Comparison of ENCODE assay signal across 17 cellular contexts in the genomic region with DNA sequence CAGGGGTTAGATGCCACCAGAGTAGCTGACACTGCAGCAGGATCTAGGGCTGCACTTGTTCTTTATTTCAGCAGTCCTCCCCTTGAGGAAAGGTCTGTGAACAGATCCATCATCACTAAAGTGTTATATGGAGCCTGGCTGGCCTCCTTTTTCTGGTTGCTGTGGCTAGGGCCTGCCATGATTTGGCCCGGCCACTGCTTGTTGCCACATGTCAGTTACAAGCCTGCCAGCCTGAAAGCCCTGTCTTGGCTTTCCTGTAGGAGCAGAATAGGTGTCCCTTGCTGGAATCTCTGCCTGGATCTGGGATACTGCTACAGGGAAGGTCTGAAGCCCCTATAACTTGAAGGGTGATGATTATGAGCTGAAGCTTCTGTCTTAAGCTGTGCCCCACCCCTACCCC.
DNase-seq lines count a peak whose midpoint lies in the region; ATAC-seq, FAIRE-seq and TF ChIP-seq lines count a peak whose summit lies in the region.
"Had no signal": no experiment of that assay in that cellular context is flagged by ENCODE, and none has a peak within 500 bp of the region (broad histone marks: within the 10 kb centered on the region; RNA-seq: fewer than 3 reads in every experiment).

No MANE protein-coding gene starts in this region.

- H3K9me3 Mint-ChIP-seq in MCF 10A (ENCODE audit: unreplicated experiment): no peaks in the 10 kb centered on the region
- no peaks in the 10 kb centered on the region for H3K9me3 Mint-ChIP-seq in type B pancreatic cell
- H3K9me3 Mint-ChIP-seq: CD8-positive, alpha-beta T cell had no signal

- H3K4me3 Mint-ChIP-seq in MCF 10A (ENCODE audit: unreplicated experiment) (no peak overlapping the region), type B pancreatic cell (no peak overlapping the region)
- H3K4me3 Mint-ChIP-seq: CD8-positive, alpha-beta T cell had no signal

- peak overlapping the region; percentile 2 to 91 for H3K27ac ChIP-seq in breast epithelium
- H3K27ac ChIP-seq in cingulate gyrus (ENCODE audit: low read depth, low read length): peak overlapping the region; percentile 63
- H3K27ac ChIP-seq in psoas muscle: peak overlapping the region; percentile 51
- H3K27ac ChIP-seq in stomach: no peak overlapping the region

- peak in 3 of 4 donors; percentile 27 to 52 (median 51) for ATAC-seq in psoas muscle
- ATAC-seq: CD8-positive, alpha-beta T cell had no signal

- H3K27ac Mint-ChIP-seq in MCF 10A (ENCODE audit: low read depth, unreplicated experiment) (no peak overlapping the region), type B pancreatic cell (peak overlapping the region; percentile 4)
- H3K27ac Mint-ChIP-seq: CD8-positive, alpha-beta T cell had no signal

- H3K4me1 ChIP-seq in breast epithelium (peaks cover 0 to 11% of the 10 kb centered on the region in 2 donors), psoas muscle (peaks cover 30% of the 10 kb centered on the region), stomach (peaks cover 0 to 17% (median 8%) of the 10 kb centered on the region in 4 donors)
- H3K4me1 ChIP-seq: BE2C, HAP-1 had no signal

- H3K27me3 Mint-ChIP-seq in MCF 10A (ENCODE audit: insufficient read depth, unreplicated experiment): no peaks in the 10 kb centered on the region
- peaks cover 5% of the 10 kb centered on the region for H3K27me3 Mint-ChIP-seq in type B pancreatic cell

- TF ChIP-seq EP300 in stomach (IDR thresholded peaks at IDR 0.05): no peak

- H3K36me3 Mint-ChIP-seq in MCF 10A (ENCODE audit: insufficient read depth, unreplicated experiment): no peaks in the 10 kb centered on the region
- no peaks in the 10 kb centered on the region for H3K36me3 Mint-ChIP-seq in type B pancreatic cell
- H3K36me3 Mint-ChIP-seq: CD8-positive, alpha-beta T cell had no signal

- intact Hi-C loops in breast epithelium (cut with DNase I; ENCODE audit: low total_unique reads) (no loop called here), MCF 10A (cut with micrococcal nuclease) (loop anchor here (5.0 kb wide), 1 partner anchor 1053 kb away; no protein-coding TSS in a partner anchor), psoas muscle (cut with DNase I) (loop anchor here (5.0 to 10.0 kb wide), 5 partner anchors 173 to 444 kb away; partner anchors contain the start of gene MYCBP (in 1 of the 2)), stomach (cut with DNase I; ENCODE audit: low total_unique reads) (no loop called here)

- POLR2A ChIA-PET in MCF 10A (lab: Yijun Ruan, JAX): interaction anchor here (0.5 to 0.7 kb wide), 2 partner anchors 56 to 232 kb away, joined by 3 read pairs; no protein-coding TSS in a partner anchor

- TF ChIP-seq POLR2A in breast epithelium (IDR thresholded peaks at IDR 0.05) (no peak), stomach (IDR thresholded peaks at IDR 0.05) (no peak), H54 (IDR thresholded peaks at IDR 0.05; ENCODE audit: low read depth, low read length) (no peak)

- CTCF ChIA-PET in MCF 10A (lab: Yijun Ruan, JAX): interaction anchor here (0.5 to 2.5 kb wide), 8 partner anchors 8 to 313 kb away, joined by 3 to 24 read pairs (median 4); no protein-coding TSS in a partner anchor

- H3K36me3 ChIP-seq in breast epithelium (no peaks in the 10 kb centered on the region), psoas muscle (ENCODE audit: insufficient read depth in 1 of 2, low read depth in 1 of 2) (no peaks in the 10 kb centered on the region), stomach (no peaks in the 10 kb centered on the region)
- H3K36me3 ChIP-seq: BE2C, HAP-1 had no signal

- H3K4me3 ChIP-seq in breast epithelium (no peak overlapping the region), psoas muscle (no peak overlapping the region), stomach (no peak overlapping the region)
- H3K4me3 ChIP-seq: HAP-1 had no signal

- H3K9me3 ChIP-seq in breast epithelium: no peaks in the 10 kb centered on the region
- no peaks in the 10 kb centered on the region for H3K9me3 ChIP-seq in psoas muscle
- no peaks in the 10 kb centered on the region for H3K9me3 ChIP-seq in stomach
- H3K9me3 ChIP-seq: BE2C, HAP-1 had no signal

- WGBS in psoas muscle, 3 donors: 14 to 61% (median 33%) methylated on average over 1 of the region's 1 CpG
- 88 to 95% (median 91%) methylated on average over 1 of the region's 1 CpG for WGBS in stomach, 5 donors

- DNase-seq in breast epithelium (ENCODE audit: low spot score in 2 of 2) (no peak), MCF 10A (ENCODE audit: unreplicated experiment) (no peak), psoas muscle (no peak), type B pancreatic cell (ENCODE audit: extremely low spot score, unreplicated experiment) (no peak), stomach (no peak), GM19238 (ENCODE audit: insufficient read length, low spot score) (no peak), H54 (ENCODE audit: insufficient read length, low spot score) (no peak)
- DNase-seq: 8988T; BE2C; CD8-positive, alpha-beta T cell; DMS79; KBM-7; NCI-H1436; NCI-H2029 treated with DMSO at 0.1 percent for 48 hours; NCI-H510A treated with DMSO at 0.1 percent for 48 hours had no signal

- H3K4me1 Mint-ChIP-seq in MCF 10A (ENCODE audit: insufficient read depth, unreplicated experiment): no peaks in the 10 kb centered on the region
- H3K4me1 Mint-ChIP-seq in type B pancreatic cell (ENCODE audit: unreplicated experiment): peaks cover 25% of the 10 kb centered on the region

- TF ChIP-seq CTCF in breast epithelium (IDR thresholded peaks at IDR 0.05) (no peak), MCF 10A (IDR thresholded peaks at IDR 0.05; ENCODE audit: unreplicated experiment) (no peak), psoas muscle (IDR thresholded peaks at IDR 0.05) (no peak), type B pancreatic cell (conservative IDR thresholded peaks at IDR 0.05) (no peak), stomach (IDR thresholded peaks at IDR 0.05) (no peak)

- H3K27me3 ChIP-seq in breast epithelium (no peaks in the 10 kb centered on the region), psoas muscle (ENCODE audit: insufficient read depth in 3 of 3, low read length in 2 of 3) (no peaks in the 10 kb centered on the region), stomach (no peaks in the 10 kb centered on the region)
- H3K27me3 ChIP-seq: BE2C had no signal

- no peak for FAIRE-seq in H54 (lab: Jason Lieb, UNC)

- no TSS peak for BruUV-seq in MCF 10A (replicated peaks; lab: Mats Ljungman, UMichigan)

Comparison
In these comparisons a context has a peak if more than half of its experiments do, and no peak if none do; other contexts are left out.
1. intact Hi-C loops: an anchor here in MCF 10A (5.0 kb wide) and psoas muscle (5.0 to 10.0 kb wide); none called in breast epithelium and stomach.
2. H3K27ac ChIP-seq: peak in breast epithelium (2 of 2), cingulate gyrus (single experiment) and psoas muscle (single experiment); none in stomach (0 of 5).